In genomic region chr7:27199820-27200760, GRCh38 we compare ENCODE assay signal across 9 cellular contexts. TPM values are rescaled to one million over a fixed set of nuclear protein-coding genes. Genes with fewer than 3 reads are reported as not detected.
DNase-seq lines count a peak whose midpoint lies in the region; ATAC-seq lines count a peak whose summit lies in the region.
"Had no signal": no experiment of that assay in that cellular context is flagged by ENCODE, and none has a peak within 500 bp of the region (broad histone marks: within the 10 kb centered on the region; RNA-seq: fewer than 3 reads in every experiment).

TSS of gene HOXA13 (minus strand) at chr7:27200091. CDS start at chr7:27200077, 14 bp downstream.

- ATAC-seq in activated CD8-positive, alpha-beta T cell treated with anti-CD3 and anti-CD28 coated beads, Interleukin-2, amount 10 ng/mL, durations not matched to agents 7 days and 5 days = peak; percentile 70
- ATAC-seq in stimulated activated naive CD8-positive, alpha-beta T cell treated with anti-CD3 and anti-CD28 coated beads, Interleukin-15, amount 100 ng/mL, for 72 hours = peak; percentile 74

- POLR2A ChIA-PET in activated CD8-positive, alpha-beta T cell treated with anti-CD3 and anti-CD28 coated beads, Interleukin-2, amount 10 ng/mL, durations not matched to agents 7 days and 5 days (lab: Charles Lee) = no interaction called here

- no peaks in the 10 kb centered on the region for H3K9me3 Mint-ChIP-seq in activated CD8-positive, alpha-beta T cell treated with anti-CD3 and anti-CD28 coated beads, Interleukin-2, amount 10 ng/mL, durations not matched to agents 7 days and 5 days (ENCODE audit: insufficient read depth)
- H3K9me3 Mint-ChIP-seq in stimulated activated naive CD8-positive, alpha-beta T cell treated with anti-CD3 and anti-CD28 coated beads, Interleukin-15, amount 100 ng/mL, for 72 hours = no peaks in the 10 kb centered on the region

- H3K4me3 ChIP-seq in iPS-18c (ENCODE audit: insufficient read depth, low read depth, low read length) = peak within 1 kb of the TSS; percentile 34

- H3K4me3 Mint-ChIP-seq in activated CD8-positive, alpha-beta T cell treated with anti-CD3 and anti-CD28 coated beads, Interleukin-2, amount 10 ng/mL, durations not matched to agents 7 days and 5 days = peak within 1 kb of the TSS; percentile 63
- H3K4me3 Mint-ChIP-seq in stimulated activated naive CD8-positive, alpha-beta T cell treated with anti-CD3 and anti-CD28 coated beads, Interleukin-15, amount 100 ng/mL, for 72 hours = peak within 1 kb of the TSS; percentile 87 to 92

- peak within 1 kb of the TSS; percentile 46 for H3K27ac Mint-ChIP-seq in activated CD8-positive, alpha-beta T cell treated with anti-CD3 and anti-CD28 coated beads, Interleukin-2, amount 10 ng/mL, durations not matched to agents 7 days and 5 days
- peak within 1 kb of the TSS in 1 of 2 donors; percentile 40 for H3K27ac Mint-ChIP-seq in stimulated activated naive CD8-positive, alpha-beta T cell treated with anti-CD3 and anti-CD28 coated beads, Interleukin-15, amount 100 ng/mL, for 72 hours

- peak; percentile 24 for DNase-seq in stimulated activated CD8-positive, alpha-beta memory T cell treated with anti-CD3 and anti-CD28 coated beads, Interleukin-4, amount 100 ng/mL, for 24 hours (ENCODE audit: low read depth)
- DNase-seq in stimulated activated CD8-positive, alpha-beta memory T cell treated with anti-CD3 and anti-CD28 coated beads, Interleukin-4, amount 100 ng/mL, for 48 hours = no peak
- DNase-seq in NCI-H1048 (lab: John Stamatoyannopoulos, UW) = peak; percentile 36
- no peak for DNase-seq in activated CD8-positive, alpha-beta T cell treated with anti-CD3 and anti-CD28 coated beads, Interleukin-2, amount 10 ng/mL, durations not matched to agents 7 days and 5 days
- no peak for DNase-seq in stimulated activated naive CD8-positive, alpha-beta T cell treated with anti-CD3 and anti-CD28 coated beads, Interleukin-15, amount 100 ng/mL, for 72 hours
- DNase-seq in stimulated activated CD4-positive, alpha-beta T cell treated with anti-CD3 and anti-CD28 coated beads, Interleukin-4, amount 100 ng/mL, for 1 hour = no peak
- DNase-seq in central memory CD4-positive, alpha-beta T cell = no peak

- H3K27me3 Mint-ChIP-seq in activated CD8-positive, alpha-beta T cell treated with anti-CD3 and anti-CD28 coated beads, Interleukin-2, amount 10 ng/mL, durations not matched to agents 7 days and 5 days (ENCODE audit: low read depth) = peaks cover 81% of the 10 kb centered on the region
- H3K27me3 Mint-ChIP-seq in stimulated activated naive CD8-positive, alpha-beta T cell treated with anti-CD3 and anti-CD28 coated beads, Interleukin-15, amount 100 ng/mL, for 72 hours = peaks cover 98% of the 10 kb centered on the region

- peaks cover 29% of the 10 kb centered on the region for H3K4me1 Mint-ChIP-seq in activated CD8-positive, alpha-beta T cell treated with anti-CD3 and anti-CD28 coated beads, Interleukin-2, amount 10 ng/mL, durations not matched to agents 7 days and 5 days (ENCODE audit: low read depth)
- peaks cover 63% of the 10 kb centered on the region for H3K4me1 Mint-ChIP-seq in stimulated activated naive CD8-positive, alpha-beta T cell treated with anti-CD3 and anti-CD28 coated beads, Interleukin-15, amount 100 ng/mL, for 72 hours

- H3K9me3 ChIP-seq in iPS-18c (ENCODE audit: control insufficient read depth, insufficient read depth, low read length) = peaks cover 5% of the 10 kb centered on the region

- H3K36me3 Mint-ChIP-seq in activated CD8-positive, alpha-beta T cell treated with anti-CD3 and anti-CD28 coated beads, Interleukin-2, amount 10 ng/mL, durations not matched to agents 7 days and 5 days (ENCODE audit: low read depth) = no peaks in the 10 kb centered on the region

- CTCF ChIA-PET in activated CD8-positive, alpha-beta T cell treated with anti-CD3 and anti-CD28 coated beads, Interleukin-2, amount 10 ng/mL, durations not matched to agents 7 days and 5 days (lab: Charles Lee) = interaction anchor here (1.7 to 2.0 kb wide), 3 partner anchors 9 to 38 kb away, joined by 3 to 6 read pairs (median 5); no protein-coding TSS in a partner anchor

RNA-seq across cellular contexts. Expression of gene HOXA13, which starts in this region (rescaled TPM):
- not detected for total RNA-seq in activated CD8-positive, alpha-beta T cell treated with anti-CD3 and anti-CD28 coated beads, Interleukin-2, amount 10 ng/mL, durations not matched to agents 7 days and 5 days
- total RNA-seq: glomerular endothelial cell had no signal

Comparison
In these comparisons a context has a peak if more than half of its experiments do, and no peak if none do; other contexts are left out.
1. DNase-seq: peak in stimulated activated CD8-positive, alpha-beta memory T cell treated with anti-CD3 and anti-CD28 coated beads, Interleukin-4, amount 100 ng/mL, for 24 hours (single experiment) and NCI-H1048 (single experiment); none in stimulated activated CD8-positive, alpha-beta memory T cell treated with anti-CD3 and anti-CD28 coated beads, Interleukin-4, amount 100 ng/mL, for 48 hours (single experiment), activated CD8-positive, alpha-beta T cell treated with anti-CD3 and anti-CD28 coated beads, Interleukin-2, amount 10 ng/mL, durations not matched to agents 7 days and 5 days (single experiment), stimulated activated naive CD8-positive, alpha-beta T cell treated with anti-CD3 and anti-CD28 coated beads, Interleukin-15, amount 100 ng/mL, for 72 hours (0 of 2), stimulated activated CD4-positive, alpha-beta T cell treated with anti-CD3 and anti-CD28 coated beads, Interleukin-4, amount 100 ng/mL, for 1 hour (single experiment) and central memory CD4-positive, alpha-beta T cell (single experiment).
2. Peak in ATAC-seq in activated CD8-positive, alpha-beta T cell treated with anti-CD3 and anti-CD28 coated beads, Interleukin-2, amount 10 ng/mL, durations not matched to agents 7 days and 5 days; RNA of the gene not detected or under 1 TPM.